1 cellular context compared by ENCODE assay signal in genomic region chr10:27504007-27504890, GRCh38.
TF ChIP-seq lines count a peak whose summit lies in the region.

TSS of gene RAB18 (plus strand) at chr10:27504304. CDS start at chr10:27504370, 66 bp downstream.

TF ChIP-seq in WTC11, 78 proteins besides CTCF, POLR2A, EP300 and RAD21 (continued from another document and continues in another):
- TF ChIP-seq, protein P1, sequence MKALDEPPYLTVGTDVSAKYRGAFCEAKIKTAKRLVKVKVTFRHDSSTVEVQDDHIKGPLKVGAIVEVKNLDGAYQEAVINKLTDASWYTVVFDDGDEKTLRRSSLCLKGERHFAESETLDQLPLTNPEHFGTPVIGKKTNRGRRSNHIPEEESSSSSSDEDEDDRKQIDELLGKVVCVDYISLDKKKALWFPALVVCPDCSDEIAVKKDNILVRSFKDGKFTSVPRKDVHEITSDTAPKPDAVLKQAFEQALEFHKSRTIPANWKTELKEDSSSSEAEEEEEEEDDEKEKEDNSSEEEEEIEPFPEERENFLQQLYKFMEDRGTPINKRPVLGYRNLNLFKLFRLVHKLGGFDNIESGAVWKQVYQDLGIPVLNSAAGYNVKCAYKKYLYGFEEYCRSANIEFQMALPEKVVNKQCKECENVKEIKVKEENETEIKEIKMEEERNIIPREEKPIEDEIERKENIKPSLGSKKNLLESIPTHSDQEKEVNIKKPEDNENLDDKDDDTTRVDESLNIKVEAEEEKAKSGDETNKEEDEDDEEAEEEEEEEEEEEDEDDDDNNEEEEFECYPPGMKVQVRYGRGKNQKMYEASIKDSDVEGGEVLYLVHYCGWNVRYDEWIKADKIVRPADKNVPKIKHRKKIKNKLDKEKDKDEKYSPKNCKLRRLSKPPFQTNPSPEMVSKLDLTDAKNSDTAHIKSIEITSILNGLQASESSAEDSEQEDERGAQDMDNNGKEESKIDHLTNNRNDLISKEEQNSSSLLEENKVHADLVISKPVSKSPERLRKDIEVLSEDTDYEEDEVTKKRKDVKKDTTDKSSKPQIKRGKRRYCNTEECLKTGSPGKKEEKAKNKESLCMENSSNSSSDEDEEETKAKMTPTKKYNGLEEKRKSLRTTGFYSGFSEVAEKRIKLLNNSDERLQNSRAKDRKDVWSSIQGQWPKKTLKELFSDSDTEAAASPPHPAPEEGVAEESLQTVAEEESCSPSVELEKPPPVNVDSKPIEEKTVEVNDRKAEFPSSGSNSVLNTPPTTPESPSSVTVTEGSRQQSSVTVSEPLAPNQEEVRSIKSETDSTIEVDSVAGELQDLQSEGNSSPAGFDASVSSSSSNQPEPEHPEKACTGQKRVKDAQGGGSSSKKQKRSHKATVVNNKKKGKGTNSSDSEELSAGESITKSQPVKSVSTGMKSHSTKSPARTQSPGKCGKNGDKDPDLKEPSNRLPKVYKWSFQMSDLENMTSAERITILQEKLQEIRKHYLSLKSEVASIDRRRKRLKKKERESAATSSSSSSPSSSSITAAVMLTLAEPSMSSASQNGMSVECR (CRISPR knock-in tag; IDR thresholded peaks at IDR 0.05; ENCODE audit: borderline replicate concordance), result peak; percentile 21; the same call in 1 of the 2 replicates
- no peak for TF ChIP-seq HMGA2 (CRISPR knock-in tag; IDR thresholded peaks at IDR 0.05)
- no peak for TF ChIP-seq SMAD4 (CRISPR knock-in tag; IDR thresholded peaks at IDR 0.05)
- no peak for TF ChIP-seq NFE2L1 (CRISPR knock-in tag; IDR thresholded peaks at IDR 0.05)
- peak; percentile 84 for TF ChIP-seq SMAD3 (CRISPR knock-in tag; IDR thresholded peaks at IDR 0.05; ENCODE audit: borderline replicate concordance)
- TF ChIP-seq, protein P2, sequence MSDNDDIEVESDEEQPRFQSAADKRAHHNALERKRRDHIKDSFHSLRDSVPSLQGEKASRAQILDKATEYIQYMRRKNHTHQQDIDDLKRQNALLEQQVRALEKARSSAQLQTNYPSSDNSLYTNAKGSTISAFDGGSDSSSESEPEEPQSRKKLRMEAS (CRISPR knock-in tag; IDR thresholded peaks at IDR 0.05), result peak; percentile 82
- 0 out of 2 replicates have a peak, but pooled peaks have one; percentile 14 for TF ChIP-seq TEAD1 (CRISPR knock-in tag; IDR thresholded peaks at IDR 0.05)
- TF ChIP-seq, protein P3, sequence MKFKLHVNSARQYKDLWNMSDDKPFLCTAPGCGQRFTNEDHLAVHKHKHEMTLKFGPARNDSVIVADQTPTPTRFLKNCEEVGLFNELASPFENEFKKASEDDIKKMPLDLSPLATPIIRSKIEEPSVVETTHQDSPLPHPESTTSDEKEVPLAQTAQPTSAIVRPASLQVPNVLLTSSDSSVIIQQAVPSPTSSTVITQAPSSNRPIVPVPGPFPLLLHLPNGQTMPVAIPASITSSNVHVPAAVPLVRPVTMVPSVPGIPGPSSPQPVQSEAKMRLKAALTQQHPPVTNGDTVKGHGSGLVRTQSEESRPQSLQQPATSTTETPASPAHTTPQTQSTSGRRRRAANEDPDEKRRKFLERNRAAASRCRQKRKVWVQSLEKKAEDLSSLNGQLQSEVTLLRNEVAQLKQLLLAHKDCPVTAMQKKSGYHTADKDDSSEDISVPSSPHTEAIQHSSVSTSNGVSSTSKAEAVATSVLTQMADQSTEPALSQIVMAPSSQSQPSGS (CRISPR knock-in tag; IDR thresholded peaks at IDR 0.05; ENCODE audit: borderline replicate concordance, low read depth), result no peak
- TF ChIP-seq ZNF232 (CRISPR knock-in tag; IDR thresholded peaks at IDR 0.05), result 0 out of 2 replicates have a peak, but pooled peaks have one; percentile 51
- TF ChIP-seq, protein P4, sequence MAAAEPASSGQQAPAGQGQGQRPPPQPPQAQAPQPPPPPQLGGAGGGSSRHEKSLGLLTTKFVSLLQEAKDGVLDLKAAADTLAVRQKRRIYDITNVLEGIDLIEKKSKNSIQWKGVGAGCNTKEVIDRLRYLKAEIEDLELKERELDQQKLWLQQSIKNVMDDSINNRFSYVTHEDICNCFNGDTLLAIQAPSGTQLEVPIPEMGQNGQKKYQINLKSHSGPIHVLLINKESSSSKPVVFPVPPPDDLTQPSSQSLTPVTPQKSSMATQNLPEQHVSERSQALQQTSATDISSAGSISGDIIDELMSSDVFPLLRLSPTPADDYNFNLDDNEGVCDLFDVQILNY (CRISPR knock-in tag; IDR thresholded peaks at IDR 0.05), result peak; percentile 41; the same call in 1 of the 2 replicates
- no peak for TF ChIP-seq ESRRA (CRISPR knock-in tag; IDR thresholded peaks at IDR 0.05; ENCODE audit: borderline replicate concordance)
- no peak for TF ChIP-seq STAT6 (CRISPR knock-in tag; conservative IDR thresholded peaks at IDR 0.05; ENCODE audit: low read depth)
- no peak for TF ChIP-seq JUN (CRISPR knock-in tag; IDR thresholded peaks at IDR 0.05)
- TF ChIP-seq ZNF219 (CRISPR knock-in tag; IDR thresholded peaks at IDR 0.05; ENCODE audit: borderline replicate concordance), result no peak
- TF ChIP-seq, protein P5, sequence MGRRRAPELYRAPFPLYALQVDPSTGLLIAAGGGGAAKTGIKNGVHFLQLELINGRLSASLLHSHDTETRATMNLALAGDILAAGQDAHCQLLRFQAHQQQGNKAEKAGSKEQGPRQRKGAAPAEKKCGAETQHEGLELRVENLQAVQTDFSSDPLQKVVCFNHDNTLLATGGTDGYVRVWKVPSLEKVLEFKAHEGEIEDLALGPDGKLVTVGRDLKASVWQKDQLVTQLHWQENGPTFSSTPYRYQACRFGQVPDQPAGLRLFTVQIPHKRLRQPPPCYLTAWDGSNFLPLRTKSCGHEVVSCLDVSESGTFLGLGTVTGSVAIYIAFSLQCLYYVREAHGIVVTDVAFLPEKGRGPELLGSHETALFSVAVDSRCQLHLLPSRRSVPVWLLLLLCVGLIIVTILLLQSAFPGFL (CRISPR knock-in tag; IDR thresholded peaks at IDR 0.05; ENCODE audit: borderline replicate concordance), result no peak; the same call in 1 of the 2 replicates
- peak; percentile 47; the same call in 1 of the 2 replicates for TF ChIP-seq ETV6 (CRISPR knock-in tag; IDR thresholded peaks at IDR 0.05)
- peak; percentile 59; the same call in 1 of the 2 replicates for TF ChIP-seq ZBTB21 (CRISPR knock-in tag; IDR thresholded peaks at IDR 0.05; ENCODE audit: borderline replicate concordance)
- TF ChIP-seq ZNF532 (CRISPR knock-in tag; IDR thresholded peaks at IDR 0.05; ENCODE audit: borderline replicate concordance), result no peak
- TF ChIP-seq ZNF396 (CRISPR knock-in tag; IDR thresholded peaks at IDR 0.05; ENCODE audit: borderline replicate concordance), result no peak
- no peak for TF ChIP-seq ZMAT4 (CRISPR knock-in tag; IDR thresholded peaks at IDR 0.05)
- no peak for TF ChIP-seq TEAD4 (CRISPR knock-in tag; IDR thresholded peaks at IDR 0.05)
- TF ChIP-seq PRRX2 (CRISPR knock-in tag; IDR thresholded peaks at IDR 0.05), result peak; percentile 60; the same call in 1 of the 2 replicates
- TF ChIP-seq, protein P6, sequence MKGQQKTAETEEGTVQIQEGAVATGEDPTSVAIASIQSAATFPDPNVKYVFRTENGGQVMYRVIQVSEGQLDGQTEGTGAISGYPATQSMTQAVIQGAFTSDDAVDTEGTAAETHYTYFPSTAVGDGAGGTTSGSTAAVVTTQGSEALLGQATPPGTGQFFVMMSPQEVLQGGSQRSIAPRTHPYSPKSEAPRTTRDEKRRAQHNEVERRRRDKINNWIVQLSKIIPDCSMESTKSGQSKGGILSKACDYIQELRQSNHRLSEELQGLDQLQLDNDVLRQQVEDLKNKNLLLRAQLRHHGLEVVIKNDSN (CRISPR knock-in tag; IDR thresholded peaks at IDR 0.05), result no peak
- no peak for TF ChIP-seq MXD4 (CRISPR knock-in tag; IDR thresholded peaks at IDR 0.05; ENCODE audit: borderline replicate concordance)
- no peak for TF ChIP-seq ZNF512 (CRISPR knock-in tag; IDR thresholded peaks at IDR 0.05; ENCODE audit: borderline replicate concordance)
- peak; percentile 70 for TF ChIP-seq PRDM15 (CRISPR knock-in tag; IDR thresholded peaks at IDR 0.05)
- no peak for TF ChIP-seq ZNF317 (CRISPR knock-in tag; IDR thresholded peaks at IDR 0.05; ENCODE audit: borderline replicate concordance, low read depth)
- no peak for TF ChIP-seq ZNF138 (CRISPR knock-in tag; conservative IDR thresholded peaks at IDR 0.05)
- TF ChIP-seq ZNF423 (CRISPR knock-in tag; IDR thresholded peaks at IDR 0.05), result no peak
- TF ChIP-seq SOX15 (CRISPR knock-in tag; IDR thresholded peaks at IDR 0.05), result no peak
- TF ChIP-seq RELA (CRISPR knock-in tag; IDR thresholded peaks at IDR 0.05; ENCODE audit: borderline replicate concordance), result no peak
